Comparison of ENCODE assay signal across 26 cellular contexts in the genomic region with DNA sequence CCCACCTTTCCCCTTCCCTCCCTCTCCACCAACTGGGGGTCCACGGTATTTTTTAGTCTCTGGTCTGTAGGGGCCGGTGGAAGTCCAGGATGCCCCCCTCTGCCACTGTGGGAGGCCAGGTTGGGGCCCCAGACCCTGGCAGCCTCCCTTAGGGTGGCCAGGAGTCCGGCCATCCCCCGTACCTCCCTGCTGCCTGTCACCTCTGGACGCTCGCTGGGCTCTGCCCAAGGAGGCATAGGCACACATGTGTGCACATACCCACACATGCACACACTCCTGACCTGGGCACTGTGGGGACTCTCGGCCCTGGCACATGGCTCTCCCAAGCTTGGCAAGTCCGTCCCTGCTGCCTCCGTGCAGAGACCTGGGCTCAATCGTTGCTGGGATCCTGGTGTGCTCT. TPM values are rescaled to one million over a fixed set of nuclear protein-coding genes. Genes with fewer than 3 reads are reported as not detected.
"Had no signal": no experiment of that assay in that cellular context is flagged by ENCODE, and none has a peak within 500 bp of the region (broad histone marks: within the 10 kb centered on the region; RNA-seq: fewer than 3 reads in every experiment).

No MANE protein-coding gene starts in this region.

- H3K27ac ChIP-seq: SJCRH30, SK-N-MC had no signal

- H3K4me1 ChIP-seq: SJCRH30 had no signal

- DNase-seq: activated CD4-positive, alpha-beta T cell treated with anti-CD3 and anti-CD28 coated beads for 36 hours; activated CD4-positive, alpha-beta T cell treated with anti-CD3 and anti-CD28 coated beads, Interleukin-2, amount 10 ng/mL, durations not matched to agents 7 days and 5 days; activated CD4-positive, alpha-beta T cell treated with anti-CD3 and anti-CD28 coated beads, Interleukin-2, amount 50 U/mL, for 48 hours; activated CD8-positive, alpha-beta T cell treated with anti-CD3 and anti-CD28 coated beads, Interleukin-2, amount 10 ng/mL, durations not matched to agents 7 days and 5 days; activated gamma-delta T cell; activated naive CD4-positive, alpha-beta T cell treated with Interleukin-2 at 50 U/mL for 16 hours; activated naive CD8-positive, alpha-beta T cell treated with anti-CD3 and anti-CD28 coated beads, Interleukin-2, amount 50 U/mL, for 24 hours; activated T-cell treated with anti-CD3 and anti-CD28 coated beads, Interleukin-2, amount 50 U/mL, for 24 hours; KG1; MM.1S; MV-4-11; NCI-H1092; NCI-H1436 treated with DMSO at 0.1 percent for 48 hours; NCI-H1694 treated with DMSO at 0.1 percent for 48 hours; NCI-H2029; NCI-H345; NCI-H524 treated with DMSO at 0.1 percent for 48 hours; SHP77; SJCRH30; T1000 had no signal

- ATAC-seq: activated CD4-positive, alpha-beta T cell treated with anti-CD3 and anti-CD28 coated beads for 36 hours; activated CD4-positive, CD25-positive, alpha-beta regulatory T cell treated with anti-CD3 and anti-CD28 coated beads, Interleukin-2, amount 50 U/mL, for 24 hours; activated CD8-positive, alpha-beta T cell treated with anti-CD3 and anti-CD28 coated beads, Interleukin-2, amount 10 ng/mL, durations not matched to agents 7 days and 5 days; activated naive CD8-positive, alpha-beta T cell treated with anti-CD3 and anti-CD28 coated beads, Interleukin-2, amount 50 U/mL, for 24 hours; Panc1 had no signal

- H3K9me3 ChIP-seq: SJCRH30 had no signal

- H3K4me3 ChIP-seq: SJCRH30, SK-N-MC had no signal

- H3K36me3 ChIP-seq: SJCRH30 had no signal

RNA-seq across cellular contexts. Expression of a gene that starts 53.0 kb away (rescaled TPM):
- total RNA-seq: bronchial epithelial cell, LHCN-M2, RPMI7951 had no signal
